In the genomic region with DNA sequence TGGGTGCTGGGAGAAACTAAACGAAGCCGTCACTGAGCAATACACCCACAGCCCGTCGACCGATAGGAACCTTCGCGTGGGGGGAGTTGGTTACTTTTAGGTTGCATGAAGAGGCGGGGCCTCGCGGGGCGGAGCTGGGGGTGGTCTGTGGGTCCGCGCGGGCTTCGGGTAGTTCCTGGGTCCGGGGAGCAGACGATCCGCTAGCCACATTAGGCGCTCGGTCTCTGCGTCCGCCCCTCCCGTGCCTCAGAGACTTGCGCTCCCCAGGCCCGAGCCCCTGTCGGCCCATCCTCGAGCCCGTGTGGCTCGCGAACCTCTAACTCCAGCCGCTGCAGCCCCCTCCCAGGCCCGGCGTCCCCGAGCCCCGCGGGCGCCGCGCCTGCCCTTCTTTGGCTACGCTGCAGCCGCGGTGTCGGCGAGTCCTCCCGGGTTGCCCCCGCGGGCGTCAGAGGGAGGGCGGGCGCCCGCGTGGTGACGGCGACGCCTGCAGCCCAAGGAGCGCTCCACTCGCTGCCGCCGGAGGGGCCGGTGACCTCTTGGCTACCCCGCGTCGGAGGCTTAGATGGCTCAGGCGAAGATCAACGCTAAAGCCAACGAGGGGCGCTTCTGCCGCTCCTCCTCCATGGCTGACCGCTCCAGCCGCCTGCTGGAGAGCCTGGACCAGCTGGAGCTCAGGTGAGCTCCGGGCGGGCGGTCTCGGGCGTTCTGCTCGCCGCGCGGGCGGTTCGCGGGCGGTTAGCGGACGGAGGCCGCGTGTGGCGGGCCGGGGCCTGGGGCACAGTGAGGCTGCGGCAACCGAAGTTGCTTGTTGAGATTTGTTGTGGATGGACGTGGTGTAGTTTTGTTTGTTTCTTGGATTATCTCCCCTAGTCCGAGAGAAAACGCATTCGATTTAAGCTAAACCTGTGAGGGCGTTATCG, we compare ENCODE assay signal across 1 cellular context.
TF ChIP-seq lines count a peak whose summit lies in the region.

A gene (plus strand): TSS at position 191 of the 920 bp plus-strand sequence. CDS start 372 bp downstream, at position 563.

TF ChIP-seq in K562, 482 proteins besides CTCF, POLR2A, EP300 and RAD21 (continued from another document and continues in another):
- TF ChIP-seq, protein P1, sequence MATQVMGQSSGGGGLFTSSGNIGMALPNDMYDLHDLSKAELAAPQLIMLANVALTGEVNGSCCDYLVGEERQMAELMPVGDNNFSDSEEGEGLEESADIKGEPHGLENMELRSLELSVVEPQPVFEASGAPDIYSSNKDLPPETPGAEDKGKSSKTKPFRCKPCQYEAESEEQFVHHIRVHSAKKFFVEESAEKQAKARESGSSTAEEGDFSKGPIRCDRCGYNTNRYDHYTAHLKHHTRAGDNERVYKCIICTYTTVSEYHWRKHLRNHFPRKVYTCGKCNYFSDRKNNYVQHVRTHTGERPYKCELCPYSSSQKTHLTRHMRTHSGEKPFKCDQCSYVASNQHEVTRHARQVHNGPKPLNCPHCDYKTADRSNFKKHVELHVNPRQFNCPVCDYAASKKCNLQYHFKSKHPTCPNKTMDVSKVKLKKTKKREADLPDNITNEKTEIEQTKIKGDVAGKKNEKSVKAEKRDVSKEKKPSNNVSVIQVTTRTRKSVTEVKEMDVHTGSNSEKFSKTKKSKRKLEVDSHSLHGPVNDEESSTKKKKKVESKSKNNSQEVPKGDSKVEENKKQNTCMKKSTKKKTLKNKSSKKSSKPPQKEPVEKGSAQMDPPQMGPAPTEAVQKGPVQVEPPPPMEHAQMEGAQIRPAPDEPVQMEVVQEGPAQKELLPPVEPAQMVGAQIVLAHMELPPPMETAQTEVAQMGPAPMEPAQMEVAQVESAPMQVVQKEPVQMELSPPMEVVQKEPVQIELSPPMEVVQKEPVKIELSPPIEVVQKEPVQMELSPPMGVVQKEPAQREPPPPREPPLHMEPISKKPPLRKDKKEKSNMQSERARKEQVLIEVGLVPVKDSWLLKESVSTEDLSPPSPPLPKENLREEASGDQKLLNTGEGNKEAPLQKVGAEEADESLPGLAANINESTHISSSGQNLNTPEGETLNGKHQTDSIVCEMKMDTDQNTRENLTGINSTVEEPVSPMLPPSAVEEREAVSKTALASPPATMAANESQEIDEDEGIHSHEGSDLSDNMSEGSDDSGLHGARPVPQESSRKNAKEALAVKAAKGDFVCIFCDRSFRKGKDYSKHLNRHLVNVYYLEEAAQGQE (CRISPR knock-in tag; IDR thresholded peaks at IDR 0.05; ENCODE audit: low read depth) = no peak
- TF ChIP-seq ARID1B (IDR thresholded peaks at IDR 0.05) = no peak
- TF ChIP-seq, protein P2, sequence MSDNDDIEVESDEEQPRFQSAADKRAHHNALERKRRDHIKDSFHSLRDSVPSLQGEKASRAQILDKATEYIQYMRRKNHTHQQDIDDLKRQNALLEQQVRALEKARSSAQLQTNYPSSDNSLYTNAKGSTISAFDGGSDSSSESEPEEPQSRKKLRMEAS (CRISPR knock-in tag; IDR thresholded peaks at IDR 0.05) = peak; percentile 72
- peak; percentile 58 for TF ChIP-seq ELF1 (tag; IDR thresholded peaks at IDR 0.05)
- no peak for TF ChIP-seq RFX1 (IDR thresholded peaks at IDR 0.05)
- TF ChIP-seq ZNF431 (CRISPR knock-in tag; IDR thresholded peaks at IDR 0.05) = peak; percentile 75
- TF ChIP-seq SMARCB1 (IDR thresholded peaks at IDR 0.05; ENCODE audit: insufficient read length, low read depth) = no peak
- TF ChIP-seq, protein P3, sequence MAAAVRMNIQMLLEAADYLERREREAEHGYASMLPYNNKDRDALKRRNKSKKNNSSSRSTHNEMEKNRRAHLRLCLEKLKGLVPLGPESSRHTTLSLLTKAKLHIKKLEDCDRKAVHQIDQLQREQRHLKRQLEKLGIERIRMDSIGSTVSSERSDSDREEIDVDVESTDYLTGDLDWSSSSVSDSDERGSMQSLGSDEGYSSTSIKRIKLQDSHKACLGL (CRISPR knock-in tag; IDR thresholded peaks at IDR 0.05; ENCODE audit: borderline replicate concordance, poor library complexity, severe bottlenecking) = no peak
- no peak for TF ChIP-seq ZNF695 (CRISPR knock-in tag; IDR thresholded peaks at IDR 0.05)
- no peak for TF ChIP-seq FOXJ3 (CRISPR knock-in tag; IDR thresholded peaks at IDR 0.05)
- no peak for TF ChIP-seq MAFF (IDR thresholded peaks at IDR 0.05; ENCODE audit: low read length)
- TF ChIP-seq, protein P4, sequence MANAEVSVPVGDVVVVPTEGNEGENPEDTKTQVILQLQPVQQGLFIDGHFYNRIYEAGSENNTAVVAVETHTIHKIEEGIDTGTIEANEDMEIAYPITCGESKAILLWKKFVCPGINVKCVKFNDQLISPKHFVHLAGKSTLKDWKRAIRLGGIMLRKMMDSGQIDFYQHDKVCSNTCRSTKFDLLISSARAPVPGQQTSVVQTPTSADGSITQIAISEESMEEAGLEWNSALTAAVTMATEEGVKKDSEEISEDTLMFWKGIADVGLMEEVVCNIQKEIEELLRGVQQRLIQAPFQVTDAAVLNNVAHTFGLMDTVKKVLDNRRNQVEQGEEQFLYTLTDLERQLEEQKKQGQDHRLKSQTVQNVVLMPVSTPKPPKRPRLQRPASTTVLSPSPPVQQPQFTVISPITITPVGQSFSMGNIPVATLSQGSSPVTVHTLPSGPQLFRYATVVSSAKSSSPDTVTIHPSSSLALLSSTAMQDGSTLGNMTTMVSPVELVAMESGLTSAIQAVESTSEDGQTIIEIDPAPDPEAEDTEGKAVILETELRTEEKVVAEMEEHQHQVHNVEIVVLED (CRISPR knock-in tag; IDR thresholded peaks at IDR 0.05) = peak; percentile 91
- TF ChIP-seq ZNF24 (IDR thresholded peaks at IDR 0.05) = no peak
- TF ChIP-seq ZNF134 (CRISPR knock-in tag; conservative IDR thresholded peaks at IDR 0.05) = no peak
- TF ChIP-seq HCFC1 (IDR thresholded peaks at IDR 0.05; ENCODE audit: low read depth, low read length) = no peak; the same call in 1 of the 2 replicates
- no peak for TF ChIP-seq TAL1 (IDR thresholded peaks at IDR 0.05)
- TF ChIP-seq, protein P5, sequence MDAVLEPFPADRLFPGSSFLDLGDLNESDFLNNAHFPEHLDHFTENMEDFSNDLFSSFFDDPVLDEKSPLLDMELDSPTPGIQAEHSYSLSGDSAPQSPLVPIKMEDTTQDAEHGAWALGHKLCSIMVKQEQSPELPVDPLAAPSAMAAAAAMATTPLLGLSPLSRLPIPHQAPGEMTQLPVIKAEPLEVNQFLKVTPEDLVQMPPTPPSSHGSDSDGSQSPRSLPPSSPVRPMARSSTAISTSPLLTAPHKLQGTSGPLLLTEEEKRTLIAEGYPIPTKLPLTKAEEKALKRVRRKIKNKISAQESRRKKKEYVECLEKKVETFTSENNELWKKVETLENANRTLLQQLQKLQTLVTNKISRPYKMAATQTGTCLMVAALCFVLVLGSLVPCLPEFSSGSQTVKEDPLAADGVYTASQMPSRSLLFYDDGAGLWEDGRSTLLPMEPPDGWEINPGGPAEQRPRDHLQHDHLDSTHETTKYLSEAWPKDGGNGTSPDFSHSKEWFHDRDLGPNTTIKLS (IDR thresholded peaks at IDR 0.05; ENCODE audit: borderline replicate concordance, low read depth) = peak; percentile 24; the same call in 1 of the 2 replicates
- no peak for TF ChIP-seq ZNF668 (CRISPR knock-in tag; IDR thresholded peaks at IDR 0.05)
- TF ChIP-seq LEF1 (IDR thresholded peaks at IDR 0.05) = no peak; the same call in 1 of the 2 replicates
- TF ChIP-seq, protein P6, sequence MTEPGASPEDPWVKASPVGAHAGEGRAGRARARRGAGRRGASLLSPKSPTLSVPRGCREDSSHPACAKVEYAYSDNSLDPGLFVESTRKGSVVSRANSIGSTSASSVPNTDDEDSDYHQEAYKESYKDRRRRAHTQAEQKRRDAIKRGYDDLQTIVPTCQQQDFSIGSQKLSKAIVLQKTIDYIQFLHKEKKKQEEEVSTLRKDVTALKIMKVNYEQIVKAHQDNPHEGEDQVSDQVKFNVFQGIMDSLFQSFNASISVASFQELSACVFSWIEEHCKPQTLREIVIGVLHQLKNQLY (CRISPR knock-in tag; conservative IDR thresholded peaks at IDR 0.05) = no peak
- no peak for TF ChIP-seq GATAD2A (IDR thresholded peaks at IDR 0.05)
- TF ChIP-seq, protein P7, sequence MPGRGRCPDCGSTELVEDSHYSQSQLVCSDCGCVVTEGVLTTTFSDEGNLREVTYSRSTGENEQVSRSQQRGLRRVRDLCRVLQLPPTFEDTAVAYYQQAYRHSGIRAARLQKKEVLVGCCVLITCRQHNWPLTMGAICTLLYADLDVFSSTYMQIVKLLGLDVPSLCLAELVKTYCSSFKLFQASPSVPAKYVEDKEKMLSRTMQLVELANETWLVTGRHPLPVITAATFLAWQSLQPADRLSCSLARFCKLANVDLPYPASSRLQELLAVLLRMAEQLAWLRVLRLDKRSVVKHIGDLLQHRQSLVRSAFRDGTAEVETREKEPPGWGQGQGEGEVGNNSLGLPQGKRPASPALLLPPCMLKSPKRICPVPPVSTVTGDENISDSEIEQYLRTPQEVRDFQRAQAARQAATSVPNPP (IDR thresholded peaks at IDR 0.05; ENCODE audit: borderline replicate concordance, insufficient read depth, insufficient read length) = no peak
- 0 out of 2 replicates have a peak, but pooled peaks have one; percentile 31 for TF ChIP-seq NR2C2 (CRISPR knock-in tag; IDR thresholded peaks at IDR 0.05)
- TF ChIP-seq NR2C2 (tag; IDR thresholded peaks at IDR 0.05) = peak; percentile 90
- TF ChIP-seq, protein P8, sequence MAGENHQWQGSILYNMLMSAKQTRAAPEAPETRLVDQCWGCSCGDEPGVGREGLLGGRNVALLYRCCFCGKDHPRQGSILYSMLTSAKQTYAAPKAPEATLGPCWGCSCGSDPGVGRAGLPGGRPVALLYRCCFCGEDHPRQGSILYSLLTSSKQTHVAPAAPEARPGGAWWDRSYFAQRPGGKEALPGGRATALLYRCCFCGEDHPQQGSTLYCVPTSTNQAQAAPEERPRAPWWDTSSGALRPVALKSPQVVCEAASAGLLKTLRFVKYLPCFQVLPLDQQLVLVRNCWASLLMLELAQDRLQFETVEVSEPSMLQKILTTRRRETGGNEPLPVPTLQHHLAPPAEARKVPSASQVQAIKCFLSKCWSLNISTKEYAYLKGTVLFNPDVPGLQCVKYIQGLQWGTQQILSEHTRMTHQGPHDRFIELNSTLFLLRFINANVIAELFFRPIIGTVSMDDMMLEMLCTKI (IDR thresholded peaks at IDR 0.05; ENCODE audit: partially characterized antibody) = no peak
- TF ChIP-seq ZNF79 (CRISPR knock-in tag; IDR thresholded peaks at IDR 0.05; ENCODE audit: low read depth) = no peak
- no peak for TF ChIP-seq ZNF347 (CRISPR knock-in tag; IDR thresholded peaks at IDR 0.05; ENCODE audit: low read depth)
- no peak for TF ChIP-seq ZBTB8A (IDR thresholded peaks at IDR 0.05; ENCODE audit: partially characterized antibody)
- no peak for TF ChIP-seq BDP1 (IDR thresholded peaks at IDR 0.05; ENCODE audit: insufficient read depth, insufficient read length)
- TF ChIP-seq CREM (IDR thresholded peaks at IDR 0.05; ENCODE audit: low read depth) = peak; percentile 81
- no peak; the same call in none of the 2 replicates for TF ChIP-seq ZNF143 (CRISPR knock-in tag; IDR thresholded peaks at IDR 0.05)
- no peak for TF ChIP-seq CBX2 (IDR thresholded peaks at IDR 0.05; ENCODE audit: insufficient read depth, low read length, poor library complexity, severe bottlenecking)
- TF ChIP-seq ZBED1 (IDR thresholded peaks at IDR 0.05) = 0 out of 2 replicates have a peak, but pooled peaks have one; percentile 5
- no peak for TF ChIP-seq SMARCA5 (IDR thresholded peaks at IDR 0.05)
- TF ChIP-seq, protein P9, sequence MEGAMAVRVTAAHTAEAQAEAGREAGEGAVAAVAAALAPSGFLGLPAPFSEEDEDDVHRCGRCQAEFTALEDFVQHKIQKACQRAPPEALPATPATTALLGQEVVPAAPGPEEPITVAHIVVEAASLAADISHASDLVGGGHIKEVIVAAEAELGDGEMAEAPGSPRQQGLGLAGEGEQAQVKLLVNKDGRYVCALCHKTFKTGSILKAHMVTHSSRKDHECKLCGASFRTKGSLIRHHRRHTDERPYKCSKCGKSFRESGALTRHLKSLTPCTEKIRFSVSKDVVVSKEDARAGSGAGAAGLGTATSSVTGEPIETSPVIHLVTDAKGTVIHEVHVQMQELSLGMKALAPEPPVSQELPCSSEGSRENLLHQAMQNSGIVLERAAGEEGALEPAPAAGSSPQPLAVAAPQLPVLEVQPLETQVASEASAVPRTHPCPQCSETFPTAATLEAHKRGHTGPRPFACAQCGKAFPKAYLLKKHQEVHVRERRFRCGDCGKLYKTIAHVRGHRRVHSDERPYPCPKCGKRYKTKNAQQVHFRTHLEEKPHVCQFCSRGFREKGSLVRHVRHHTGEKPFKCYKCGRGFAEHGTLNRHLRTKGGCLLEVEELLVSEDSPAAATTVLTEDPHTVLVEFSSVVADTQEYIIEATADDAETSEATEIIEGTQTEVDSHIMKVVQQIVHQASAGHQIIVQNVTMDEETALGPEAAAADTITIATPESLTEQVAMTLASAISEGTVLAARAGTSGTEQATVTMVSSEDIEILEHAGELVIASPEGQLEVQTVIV (CRISPR knock-in tag; IDR thresholded peaks at IDR 0.05; ENCODE audit: borderline replicate concordance) = no peak
- TF ChIP-seq RBBP5 (IDR thresholded peaks at IDR 0.05; ENCODE audit: borderline replicate concordance, insufficient read depth, low read length, poor library complexity, severe bottlenecking) = peak; percentile 96
- TF ChIP-seq CREBBP (IDR thresholded peaks at IDR 0.05; ENCODE audit: low read depth, low read length) = no peak
- TF ChIP-seq SMAD2 (IDR thresholded peaks at IDR 0.05; ENCODE audit: low read depth, low read length) = no peak
- no peak for TF ChIP-seq DNMT1 (IDR thresholded peaks at IDR 0.05)
- TF ChIP-seq PHTF2 (CRISPR knock-in tag; IDR thresholded peaks at IDR 0.05) = no peak
- no peak for TF ChIP-seq HOXB6 (CRISPR knock-in tag; IDR thresholded peaks at IDR 0.05; ENCODE audit: borderline replicate concordance)
- TF ChIP-seq, protein P10, sequence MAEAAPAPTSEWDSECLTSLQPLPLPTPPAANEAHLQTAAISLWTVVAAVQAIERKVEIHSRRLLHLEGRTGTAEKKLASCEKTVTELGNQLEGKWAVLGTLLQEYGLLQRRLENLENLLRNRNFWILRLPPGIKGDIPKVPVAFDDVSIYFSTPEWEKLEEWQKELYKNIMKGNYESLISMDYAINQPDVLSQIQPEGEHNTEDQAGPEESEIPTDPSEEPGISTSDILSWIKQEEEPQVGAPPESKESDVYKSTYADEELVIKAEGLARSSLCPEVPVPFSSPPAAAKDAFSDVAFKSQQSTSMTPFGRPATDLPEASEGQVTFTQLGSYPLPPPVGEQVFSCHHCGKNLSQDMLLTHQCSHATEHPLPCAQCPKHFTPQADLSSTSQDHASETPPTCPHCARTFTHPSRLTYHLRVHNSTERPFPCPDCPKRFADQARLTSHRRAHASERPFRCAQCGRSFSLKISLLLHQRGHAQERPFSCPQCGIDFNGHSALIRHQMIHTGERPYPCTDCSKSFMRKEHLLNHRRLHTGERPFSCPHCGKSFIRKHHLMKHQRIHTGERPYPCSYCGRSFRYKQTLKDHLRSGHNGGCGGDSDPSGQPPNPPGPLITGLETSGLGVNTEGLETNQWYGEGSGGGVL (CRISPR knock-in tag; IDR thresholded peaks at IDR 0.05) = no peak
- TF ChIP-seq, protein P11, sequence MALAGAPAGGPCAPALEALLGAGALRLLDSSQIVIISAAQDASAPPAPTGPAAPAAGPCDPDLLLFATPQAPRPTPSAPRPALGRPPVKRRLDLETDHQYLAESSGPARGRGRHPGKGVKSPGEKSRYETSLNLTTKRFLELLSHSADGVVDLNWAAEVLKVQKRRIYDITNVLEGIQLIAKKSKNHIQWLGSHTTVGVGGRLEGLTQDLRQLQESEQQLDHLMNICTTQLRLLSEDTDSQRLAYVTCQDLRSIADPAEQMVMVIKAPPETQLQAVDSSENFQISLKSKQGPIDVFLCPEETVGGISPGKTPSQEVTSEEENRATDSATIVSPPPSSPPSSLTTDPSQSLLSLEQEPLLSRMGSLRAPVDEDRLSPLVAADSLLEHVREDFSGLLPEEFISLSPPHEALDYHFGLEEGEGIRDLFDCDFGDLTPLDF (CRISPR knock-in tag; IDR thresholded peaks at IDR 0.05) = peak; percentile 51; the same call in 1 of the 2 replicates
- peak; percentile 86 for TF ChIP-seq CXXC5 (CRISPR knock-in tag; IDR thresholded peaks at IDR 0.05)
